ENCODE assay signal across 8 cellular contexts in the genomic region with DNA sequence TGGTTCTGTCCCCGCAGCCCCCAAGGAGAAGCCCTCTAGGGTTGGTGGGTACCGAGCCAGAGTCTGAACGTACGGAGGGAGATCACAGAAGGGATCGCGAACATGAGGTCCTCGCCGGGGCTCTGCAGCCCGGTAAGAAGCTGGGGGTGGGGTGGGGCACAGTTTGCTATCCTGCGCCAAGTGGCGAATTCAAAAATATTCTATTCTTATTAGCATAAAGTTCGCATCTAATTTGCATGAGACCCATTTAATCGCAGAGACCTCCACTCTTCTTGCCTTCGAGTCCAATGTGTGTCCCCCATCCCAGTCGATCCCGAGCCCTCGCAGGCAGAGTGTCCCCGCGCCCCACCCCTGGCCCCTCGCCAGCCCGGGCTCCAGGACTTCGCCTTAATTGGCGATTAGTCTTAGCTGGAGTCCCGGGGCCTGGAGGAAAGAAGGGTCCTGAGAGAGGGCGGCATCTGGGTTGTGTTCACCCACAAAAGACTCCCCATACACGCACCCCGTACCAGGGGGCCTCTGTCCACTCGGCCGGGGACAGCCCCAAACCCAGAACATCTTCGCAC. TPM values are rescaled to one million over a fixed set of nuclear protein-coding genes. Genes with fewer than 3 reads are reported as not detected.
DNase-seq lines count a peak whose midpoint lies in the region; ATAC-seq and TF ChIP-seq lines count a peak whose summit lies in the region.

No MANE protein-coding gene starts in this region.

- no peak overlapping the region; the same call in 2 of the 3 replicates for H2BK15ac ChIP-seq in IMR-90 (ENCODE audit: low read depth, low read length)

- H2AK9ac ChIP-seq in IMR-90 (replicated peaks; ENCODE audit: low read depth, low read length, poor library complexity), result peak overlapping the region; percentile 89

- DNase-seq in A673 (ENCODE audit: low spot score) (peak; percentile 44), IMR-90 (no peak), NCI-H2081 treated with DMSO at 0.1 percent for 48 hours (lab: John Stamatoyannopoulos, UW) (no peak)
- DNase-seq in effector memory CD4-positive, alpha-beta T cell, result no peak
- DNase-seq in stimulated activated CD4-positive, alpha-beta T cell treated with anti-CD3 and anti-CD28 coated beads, Interleukin-2, amount 100 ng/mL, for 24 hours, result no peak

- no peak for TF ChIP-seq RAD21 in IMR-90 (IDR thresholded peaks at IDR 0.05; ENCODE audit: low read length)

- H3K4me2 ChIP-seq in IMR-90 (ENCODE audit: low read depth, low read length), result peak overlapping the region; percentile 94

- POLR2A ChIA-PET in A673 (lab: Charles Lee; ENCODE audit: low non-redundant PET) (interaction anchor here (0.5 to 0.6 kb wide), 2 partner anchors 134 to 187 kb away, joined by 3 to 9 read pairs; a partner anchor contains a TSS), IMR-90 (lab: Charles Lee; ENCODE audit: unreplicated experiment) (interaction anchor here (0.6 kb wide), 1 partner anchor 11 kb away, joined by 3 read pairs; no protein-coding TSS in a partner anchor)

- BruUV-seq in A673 (replicated peaks; lab: Mats Ljungman, UMichigan) (no TSS peak), IMR-90 (replicated peaks; lab: Mats Ljungman, UMichigan) (no TSS peak)

- peak overlapping the region; percentile 75 for H2AK5ac ChIP-seq in IMR-90 (ENCODE audit: low read depth, low read length)

- H4K5ac ChIP-seq in IMR-90 (ENCODE audit: low read depth, low read length), result peak overlapping the region; percentile 99

- TF ChIP-seq CTCF in A673 (conservative IDR thresholded peaks at IDR 0.05; ENCODE audit: low read depth, low read length), result no peak
- TF ChIP-seq CTCF in IMR-90 (conservative IDR thresholded peaks at IDR 0.05; ENCODE audit: low read depth, low read length), result no peak

- peak overlapping the region; percentile 78 for H3K4me3 ChIP-seq in A673 (ENCODE audit: low read depth, low read length, poor library complexity, severe bottlenecking)
- peak overlapping the region; percentile 79 for H3K4me3 ChIP-seq in IMR-90 (ENCODE audit: insufficient read depth, low read depth, low read length)
- peak overlapping the region; percentile 59 for H3K4me3 ChIP-seq in effector memory CD4-positive, alpha-beta T cell (ENCODE audit: insufficient read depth, low read depth, low read length, poor library complexity, severe bottlenecking)
- peak overlapping the region; percentile 66 to 92 for H3K4me3 ChIP-seq in muscle layer of colon (ENCODE audit: low read depth in 1 of 2, low read length in 2 of 2)

- intact Hi-C loops in A673 (cut with micrococcal nuclease; ENCODE audit: unreplicated experiment) (no loop called here), IMR-90 (cut with micrococcal nuclease) (no loop called here)

- peak overlapping the region; percentile 73 for H2BK120ac ChIP-seq in IMR-90 (ENCODE audit: low read depth, low read length)

- H3K4ac ChIP-seq in IMR-90 (ENCODE audit: low read depth, low read length), result peak overlapping the region; percentile 91

- H3K18ac ChIP-seq in IMR-90 (ENCODE audit: low read depth, low read length), result peak overlapping the region; percentile 93

- H3K4me1 ChIP-seq in A673 (ENCODE audit: insufficient read depth, low read length, poor library complexity, severe bottlenecking) (peaks cover 17% of the 10 kb centered on the region), IMR-90 (ENCODE audit: control insufficient read depth, insufficient read depth, low read length) (peaks cover 4% of the 10 kb centered on the region), muscle layer of colon (ENCODE audit: insufficient read depth, low read length) (peaks cover 48% of the 10 kb centered on the region)
- H3K4me1 ChIP-seq in effector memory CD4-positive, alpha-beta T cell (ENCODE audit: control insufficient read depth, insufficient read depth, low read length, poor library complexity, severe bottlenecking), result peaks cover 20% of the 10 kb centered on the region

- in situ Hi-C loops in IMR-90 (cut with MboI; ENCODE audit: low sequenced_read_pairs), result no loop called here

- H3K9me1 ChIP-seq in IMR-90 (ENCODE audit: insufficient read depth, low read length), result peaks cover 11% of the 10 kb centered on the region; the same call in 1 of the 2 replicates

- no peaks in the 10 kb centered on the region for H3K9me3 ChIP-seq in A673 (ENCODE audit: low read depth, low read length, poor library complexity, severe bottlenecking)
- H3K9me3 ChIP-seq in IMR-90 (ENCODE audit: control insufficient read depth, insufficient read depth, low read length), result no peaks in the 10 kb centered on the region
- H3K9me3 ChIP-seq in effector memory CD4-positive, alpha-beta T cell (ENCODE audit: control insufficient read depth, low read length), result no peaks in the 10 kb centered on the region
- no peaks in the 10 kb centered on the region for H3K9me3 ChIP-seq in muscle layer of colon (ENCODE audit: low read length)

- dilution Hi-C loops in IMR-90 (cut with HindIII; ENCODE audit: low sequenced_read_pairs, unreplicated experiment), result no loop called here

- ATAC-seq in IMR-90 (ENCODE audit: low read depth) (no peak), HG03460 (IDR thresholded peaks at IDR 0.05; ENCODE audit: unreplicated experiment) (no peak), GM21447 (IDR thresholded peaks at IDR 0.05; ENCODE audit: unreplicated experiment) (no peak)

- peak overlapping the region; percentile 49 for H2BK5ac ChIP-seq in IMR-90 (ENCODE audit: low read depth, low read length, poor library complexity, severe bottlenecking)

- no peak overlapping the region for H2BK20ac ChIP-seq in IMR-90 (ENCODE audit: low read depth, low read length)

- 10% methylated on average over 2 of the region's 30 CpGs; no CpG with 5 or more reads in 1 of the 2 experiments for WGBS in IMR-90 (ENCODE audit: extremely low coverage in 2 of 2, insufficient read length in 1 of 2), 2 experiments

- H3K27ac ChIP-seq in A673 (ENCODE audit: low read depth, low read length, poor library complexity, severe bottlenecking) (peak overlapping the region; percentile 92), IMR-90 (ENCODE audit: insufficient read depth, low read length) (peak overlapping the region; percentile 85), muscle layer of colon (ENCODE audit: low read depth, low read length) (peak overlapping the region; percentile 98)
- no peak overlapping the region for H3K27ac ChIP-seq in effector memory CD4-positive, alpha-beta T cell (ENCODE audit: insufficient read depth, low read length, poor library complexity, severe bottlenecking)

- peaks cover 12% of the 10 kb centered on the region for H3K36me3 ChIP-seq in A673 (ENCODE audit: insufficient read depth, low read length, poor library complexity, severe bottlenecking)
- peaks cover 28% of the 10 kb centered on the region for H3K36me3 ChIP-seq in IMR-90 (ENCODE audit: control insufficient read depth, insufficient read depth, low read length)
- no peaks in the 10 kb centered on the region for H3K36me3 ChIP-seq in effector memory CD4-positive, alpha-beta T cell (ENCODE audit: control insufficient read depth, insufficient read depth, low read length)
- H3K36me3 ChIP-seq in muscle layer of colon (ENCODE audit: insufficient read depth, low read length), result peaks cover 47% of the 10 kb centered on the region

- H3K56ac ChIP-seq in IMR-90 (ENCODE audit: extremely low read depth, insufficient read depth, low read length), result no peak overlapping the region

- TF ChIP-seq POLR2A in IMR-90 (IDR thresholded peaks at IDR 0.05; ENCODE audit: low read depth, low read length), result no peak

- H4K20me1 ChIP-seq in IMR-90 (ENCODE audit: insufficient read depth, low read length), result no peaks in the 10 kb centered on the region

- H3K79me1 ChIP-seq in IMR-90 (ENCODE audit: low read depth in 1 of 2, low read length in 2 of 2), result peaks cover 2 to 19% of the 10 kb centered on the region in 2 experiments

- H3K9ac ChIP-seq in IMR-90 (ENCODE audit: low read depth, low read length), result peak overlapping the region; percentile 71
- H3K9ac ChIP-seq in muscle layer of colon (ENCODE audit: low read length), result peak overlapping the region; percentile 82

- peak overlapping the region; percentile 93 to 97; a peak in 3 of 4 replicates for H4K8ac ChIP-seq in IMR-90 (ENCODE audit: low read depth in 2 of 2, low read length in 2 of 2)

- peak overlapping the region; percentile 92 for H2AFZ ChIP-seq in IMR-90 (replicated peaks; ENCODE audit: low read length, poor library complexity)

- 0 out of 2 replicates have a peak overlapping the region, but pooled peaks have one; percentile 15 for H3K23ac ChIP-seq in IMR-90 (ENCODE audit: low read depth, low read length)

- peak overlapping the region; percentile 88 for H3K14ac ChIP-seq in IMR-90 (replicated peaks; ENCODE audit: low read depth, low read length)

- CTCF ChIA-PET in A673 (lab: Charles Lee) (interaction anchor here (1.0 kb wide), 1 partner anchor 26 kb away, joined by 3 read pairs; no protein-coding TSS in a partner anchor), IMR-90 (lab: Yijun Ruan, JAX) (interaction anchor here (1.5 kb wide), 1 partner anchor 27 kb away, joined by 3 read pairs; no protein-coding TSS in a partner anchor)

- H3K27me3 ChIP-seq in A673 (replicated peaks; ENCODE audit: insufficient read depth, low read depth, low read length, poor library complexity), result no peaks in the 10 kb centered on the region
- H3K27me3 ChIP-seq in IMR-90 (ENCODE audit: control insufficient read depth, insufficient read depth, low read length), result no peaks in the 10 kb centered on the region
- peaks cover 8% of the 10 kb centered on the region for H3K27me3 ChIP-seq in effector memory CD4-positive, alpha-beta T cell (replicated peaks; ENCODE audit: control insufficient read depth, insufficient read depth, low read length, poor library complexity, severe bottlenecking)
- H3K27me3 ChIP-seq in muscle layer of colon (ENCODE audit: control insufficient read depth in 1 of 2, insufficient read depth in 2 of 2, low read length in 2 of 2), result no peaks in the 10 kb centered on the region

- peak overlapping the region; percentile 72 for H4K91ac ChIP-seq in IMR-90 (ENCODE audit: insufficient read depth, low read depth, low read length)

RNA-seq across cellular contexts. Expression of a gene that starts 0.6 kb away (rescaled TPM):
- total RNA-seq in A673 (2021) (20.9 and 32.5 TPM in 2 replicates), IMR-90 (2012; rRNA removed) (6.3 and 7.8 TPM in 2 replicates)
- polyA plus RNA-seq in IMR-90 (2012; rRNA removed), result 17.1 and 17.9 TPM in 2 replicates
- polyA plus RNA-seq in IMR-90 (2012; cell fraction: cytosol; rRNA removed), result 10.7 and 11.9 TPM in 2 replicates
- 81.4 and 123 TPM in 2 replicates for polyA plus RNA-seq in IMR-90 (2012; cell fraction: nucleus; rRNA removed; ENCODE audit: low replicate concordance)

RNA-seq across cellular contexts. Expression of a gene that starts 6.0 kb away (rescaled TPM):
- 61.7 and 65.9 TPM in 2 replicates for total RNA-seq in A673 (2021)
- 2.8 and 2.9 TPM in 2 replicates for total RNA-seq in IMR-90 (2012; rRNA removed)
- polyA plus RNA-seq in IMR-90 (2012; rRNA removed), result 13.1 and 14.6 TPM in 2 replicates
- polyA plus RNA-seq in IMR-90 (2012; cell fraction: cytosol; rRNA removed), result 6.3 and 10.0 TPM in 2 replicates
- 82.4 and 104 TPM in 2 replicates for polyA plus RNA-seq in IMR-90 (2012; cell fraction: nucleus; rRNA removed; ENCODE audit: low replicate concordance)

RNA-seq across cellular contexts. Expression of a gene that starts 19.6 kb away (rescaled TPM):
- total RNA-seq in A673 (2021) (34.9 and 35.4 TPM in 2 replicates), IMR-90 (2012; rRNA removed) (12.5 and 14.4 TPM in 2 replicates)
- polyA plus RNA-seq in IMR-90 (2012; rRNA removed), result 20.0 and 23.1 TPM in 2 replicates
- 12.2 and 14.9 TPM in 2 replicates for polyA plus RNA-seq in IMR-90 (2012; cell fraction: cytosol; rRNA removed)
- polyA plus RNA-seq in IMR-90 (2012; cell fraction: nucleus; rRNA removed; ENCODE audit: low replicate concordance), result 6.3 and 18.0 TPM in 2 replicates

RNA-seq across cellular contexts. Expression of a gene that starts 22.4 kb away (rescaled TPM):
- total RNA-seq in A673 (2021) (34.5 and 39.0 TPM in 2 replicates), IMR-90 (2012; rRNA removed) (0.18 and 0.28 TPM in 2 replicates)
- 0.62 and 0.66 TPM in 2 replicates for polyA plus RNA-seq in IMR-90 (2012; rRNA removed)
- 0.55 and 1.9 TPM in 2 replicates for polyA plus RNA-seq in IMR-90 (2012; cell fraction: cytosol; rRNA removed)
- polyA plus RNA-seq in IMR-90 (2012; cell fraction: nucleus; rRNA removed; ENCODE audit: low replicate concordance), result 1.0 and 1.8 TPM in 2 replicates

Comparison
In these comparisons a context has a peak if more than half of its experiments do, and no peak if none do; other contexts are left out.
1. RNA of a gene that starts 6.0 kb away (total RNA-seq): 61.7 to 65.9 TPM in A673; 2.8 to 2.9 TPM in IMR-90; every median in the first group is over 10 times any median in the second.
2. Peak in every context shown above with its lines, with median percentiles within 50 percentile points of each other: H3K4me3 ChIP-seq.